In the genomic region with DNA sequence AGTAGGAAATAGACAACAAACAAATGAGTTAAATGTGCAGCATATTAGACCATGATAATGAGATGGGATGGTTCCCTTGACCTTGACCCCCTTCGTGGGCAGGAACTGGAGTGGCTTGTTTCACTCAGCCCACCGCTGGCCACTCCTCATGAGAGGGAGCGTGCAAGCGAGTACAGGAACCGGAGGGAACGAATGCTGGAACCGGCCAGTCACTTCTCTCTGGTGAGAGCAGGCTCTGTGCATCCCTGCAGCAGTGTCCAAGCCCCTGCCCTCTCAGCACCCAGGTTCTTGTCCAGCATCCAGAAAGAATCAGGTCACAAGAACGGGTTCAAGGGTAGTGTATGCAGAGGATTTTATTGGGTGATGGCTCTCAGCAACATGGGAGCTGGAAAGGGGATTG, we compare ENCODE assay signal across 14 cellular contexts. TPM values are rescaled to one million over a fixed set of nuclear protein-coding genes. Genes with fewer than 3 reads are reported as not detected.
DNase-seq lines count a peak whose midpoint lies in the region; ATAC-seq, FAIRE-seq and TF ChIP-seq lines count a peak whose summit lies in the region.
"Had no signal": no experiment of that assay in that cellular context is flagged by ENCODE, and none has a peak within 500 bp of the region (broad histone marks: within the 10 kb centered on the region; RNA-seq: fewer than 3 reads in every experiment).

No MANE protein-coding gene starts in this region.

- TF ChIP-seq RAD21 in HepG2 (CRISPR knock-in tag; IDR thresholded peaks at IDR 0.05) = no peak

- CTCF ChIA-PET in HepG2 (lab: Yijun Ruan, JAX; ENCODE audit: low intra/inter-chr PET ratio, low total read pairs) = no interaction called here
- CTCF ChIA-PET in Caco-2 (lab: Charles Lee) = interaction anchor here (1.2 kb wide), 1 partner anchor 112 kb away, joined by 4 read pairs; no protein-coding TSS in a partner anchor

- no peak for TF ChIP-seq POLR2A in HepG2 (IDR thresholded peaks at IDR 0.05; ENCODE audit: insufficient read depth in 1 of 2, low read depth in 2 of 2, low read length in 2 of 2)
- no peak for TF ChIP-seq POLR2A in right lobe of liver (IDR thresholded peaks at IDR 0.05)

- no peak for TF ChIP-seq EP300 in HepG2 (IDR thresholded peaks at IDR 0.05; ENCODE audit: low read depth in 2 of 2, low read length in 2 of 2)
- no peak for TF ChIP-seq EP300 in HepG2 (CRISPR knock-in tag; IDR thresholded peaks at IDR 0.05; ENCODE audit: borderline replicate concordance)

- H3K27me3 ChIP-seq in HepG2 (ENCODE audit: control insufficient read depth in 1 of 2, insufficient read depth in 2 of 2, low read length in 2 of 2) (0 out of 5 replicates have a peak, but pooled peaks cover 0 to 1% of the 10 kb centered on the region in 2 experiments), right lobe of liver (no peaks in the 10 kb centered on the region), left ventricle myocardium inferior (ENCODE audit: low read depth) (peaks cover 10% of the 10 kb centered on the region), Caco-2 (replicated peaks; ENCODE audit: control insufficient read depth, insufficient read depth, low read length) (no peaks in the 10 kb centered on the region)

- H3K4me3 ChIP-seq in HepG2 (replicated peaks in 1 of 3; ENCODE audit: insufficient read depth in 1 of 3, low read depth in 2 of 3, low read length in 3 of 3) (no peak overlapping the region), right lobe of liver (no peak overlapping the region), left ventricle myocardium inferior (no peak overlapping the region), Caco-2 (ENCODE audit: low read depth, low read length) (no peak overlapping the region)
- H3K4me3 ChIP-seq: A549 had no signal

- WGBS in HepG2 (ENCODE audit: low lambda C conversion rate) = 48% methylated on average over 8 of the region's 8 CpGs
- WGBS in right lobe of liver (ENCODE audit: insufficient coverage, low coverage, low lambda C conversion rate, missing lambda C conversion rate) = 73% methylated on average over 7 of the region's 8 CpGs

- H3K4me3 Mint-ChIP-seq in Caco-2 (ENCODE audit: unreplicated experiment) = no peak overlapping the region
- H3K4me3 Mint-ChIP-seq: CD4-positive, alpha-beta T cell; H9 had no signal

- H4K20me1 ChIP-seq in HepG2 (ENCODE audit: insufficient read depth, low read length) = no peaks in the 10 kb centered on the region

- H3K9me3 ChIP-seq in HepG2 (ENCODE audit: low read length) (no peaks in the 10 kb centered on the region), right lobe of liver (no peaks in the 10 kb centered on the region), left ventricle myocardium inferior (replicated peaks) (no peaks in the 10 kb centered on the region), Caco-2 (no peaks in the 10 kb centered on the region)
- H3K9me3 ChIP-seq: A549 had no signal

- no peaks in the 10 kb centered on the region for H3K36me3 Mint-ChIP-seq in Caco-2 (ENCODE audit: insufficient read depth, unreplicated experiment)

- no peak for DNase-seq in HepG2 (ENCODE audit: low spot score)
- DNase-seq in right lobe of liver = no peak
- peak; percentile 38 for DNase-seq in islet precursor cell
- DNase-seq in sciatic nerve (ENCODE audit: low spot score) = no peak
- no peak for DNase-seq in left ventricle myocardium inferior
- DNase-seq in Caco-2 = no peak
- DNase-seq: CD4-positive, alpha-beta T cell; DMS79 treated with DMSO at 0.1 percent for 48 hours; H9 had no signal

- H3K27ac Mint-ChIP-seq in Caco-2 (ENCODE audit: unreplicated experiment) = no peak overlapping the region
- H3K27ac Mint-ChIP-seq: CD4-positive, alpha-beta T cell had no signal

- H3K27ac ChIP-seq in HepG2 (ENCODE audit: extremely low read length, insufficient read depth, low read length) (no peak overlapping the region), right lobe of liver (no peak overlapping the region), left ventricle myocardium inferior (replicated peaks) (no peak overlapping the region)
- H3K27ac ChIP-seq: 22Rv1, A549, C4-2B had no signal

- BruUV-seq in HepG2 (replicated peaks; lab: Mats Ljungman, UMichigan) (no TSS peak), Caco-2 (replicated peaks; lab: Mats Ljungman, UMichigan) (no TSS peak)

- no peaks in the 10 kb centered on the region for H3K9me3 Mint-ChIP-seq in Caco-2 (ENCODE audit: unreplicated experiment)
- H3K9me3 Mint-ChIP-seq: CD4-positive, alpha-beta T cell had no signal

- peaks cover 7% of the 10 kb centered on the region for H3K4me1 Mint-ChIP-seq in Caco-2 (ENCODE audit: low read depth, unreplicated experiment)
- H3K4me1 Mint-ChIP-seq: H9 had no signal

- no peak overlapping the region for H3K4me2 ChIP-seq in HepG2 (ENCODE audit: low read depth, low read length)
- H3K4me2 ChIP-seq: A549 had no signal

- in situ Hi-C loops in HepG2 (cut with HindIII; ENCODE audit: extremely low pct_ligation_motif_present, low pct_unique_long_range_greater_than_20kb) = loop anchor here (5.0 kb wide), 1 partner anchor 108 kb away; no protein-coding TSS in a partner anchor

- no peak overlapping the region for H3K9ac ChIP-seq in HepG2 (ENCODE audit: insufficient read depth, low read depth, low read length)

- POLR2A ChIA-PET in HepG2 (lab: Yijun Ruan, JAX) (interaction anchor here (1.1 to 1.4 kb wide), 2 partner anchors 17 to 121 kb away, joined by 3 to 4 read pairs; a partner anchor contains a TSS), Caco-2 (lab: Charles Lee) (no interaction called here)

- ATAC-seq in HepG2 (peak; percentile 25; the same call in 1 of the 3 replicates), right lobe of liver (no peak), sciatic nerve (peak; percentile 7), GM21367 (IDR thresholded peaks at IDR 0.05; ENCODE audit: unreplicated experiment) (no peak)

- no peak for FAIRE-seq in HepG2 (lab: Jason Lieb, UNC)
- FAIRE-seq: A549, H1 had no signal

- H3K36me3 ChIP-seq in HepG2 (replicated peaks in 1 of 2; ENCODE audit: control insufficient read depth in 1 of 2, insufficient read depth in 2 of 2, low read length in 2 of 2) = no peaks in the 10 kb centered on the region; a peak in 1 of 5 replicates
- H3K36me3 ChIP-seq in right lobe of liver = no peaks in the 10 kb centered on the region
- no peaks in the 10 kb centered on the region for H3K36me3 ChIP-seq in left ventricle myocardium inferior
- H3K36me3 ChIP-seq in Caco-2 (ENCODE audit: control insufficient read depth, insufficient read depth, low read length) = no peaks in the 10 kb centered on the region

- H3K4me1 ChIP-seq in HepG2 (ENCODE audit: insufficient read depth, low read length) = peaks cover 55% of the 10 kb centered on the region
- no peaks in the 10 kb centered on the region for H3K4me1 ChIP-seq in right lobe of liver
- no peaks in the 10 kb centered on the region for H3K4me1 ChIP-seq in left ventricle myocardium inferior
- peaks cover 7% of the 10 kb centered on the region; the same call in 1 of the 2 replicates for H3K4me1 ChIP-seq in Caco-2
- H3K4me1 ChIP-seq: A549 had no signal

- TF ChIP-seq CTCF in HepG2 (CRISPR knock-in tag; IDR thresholded peaks at IDR 0.05) = no peak
- TF ChIP-seq CTCF in right lobe of liver (IDR thresholded peaks at IDR 0.05) = no peak
- no peak for TF ChIP-seq CTCF in left ventricle myocardium inferior (IDR thresholded peaks at IDR 0.05; ENCODE audit: borderline replicate concordance)
- no peak for TF ChIP-seq CTCF in Caco-2 (IDR thresholded peaks at IDR 0.05; ENCODE audit: insufficient read depth in 1 of 2, low read depth in 1 of 2, low read length in 1 of 2, severe bottlenecking in 1 of 2, unreplicated experiment in 1 of 2)

- peaks cover 4% of the 10 kb centered on the region for H3K27me3 Mint-ChIP-seq in Caco-2 (ENCODE audit: insufficient read depth, unreplicated experiment)

- H2AFZ ChIP-seq in HepG2 (ENCODE audit: low read length) = no peak overlapping the region

- H3K79me2 ChIP-seq in HepG2 (ENCODE audit: insufficient read depth, low read length) = no peaks in the 10 kb centered on the region

- intact Hi-C loops in HepG2 (cut with micrococcal nuclease; ENCODE audit: unreplicated experiment) (no loop called here), right lobe of liver (cut with DNase I) (loop anchor here in 1 of 2 donors (5.0 kb wide), 1 partner anchor 108 kb away; no protein-coding TSS in a partner anchor), sciatic nerve (cut with DNase I) (loop anchor here (5.0 kb wide), 1 partner anchor 108 kb away; no protein-coding TSS in a partner anchor), left ventricle myocardium inferior (cut with micrococcal nuclease) (loop anchor here (5.0 kb wide), 1 partner anchor 113 kb away; no protein-coding TSS in a partner anchor), Caco-2 (cut with micrococcal nuclease; ENCODE audit: unreplicated experiment) (no loop called here)

TF ChIP-seq in HepG2, 621 proteins besides CTCF, POLR2A, EP300 and RAD21 (continues in another document):
- TF ChIP-seq HDAC1 (CRISPR knock-in tag; IDR thresholded peaks at IDR 0.05) (no peak), BCL6 (CRISPR knock-in tag; IDR thresholded peaks at IDR 0.05) (no peak)

RNA-seq across cellular contexts. Expression of a gene that starts 17.2 kb away (rescaled TPM):
- total RNA-seq in HepG2 (2016; rRNA removed; fragmentation: Illumina TruSeq; extraction: Trizol) (30.4 and 66.4 TPM in 2 replicates), right lobe of liver (10 to 100 TPM; 17.1 to 36.2 (median 25.6) TPM), sciatic nerve (65.0 TPM), left ventricle myocardium inferior (23.6 TPM), Caco-2 (2022) (77.6 and 82.9 TPM in 2 replicates)
- total RNA-seq in HepG2 (2016; cell fraction: cytosol; rRNA removed; fragmentation: Illumina TruSeq; extraction: Trizol; ENCODE audit: low read depth) = 4.8 and 10.3 TPM in 2 replicates
- 28.4 and 65.6 TPM in 2 replicates for total RNA-seq in HepG2 (2016; cell fraction: insoluble cytoplasmic fraction; rRNA removed; fragmentation: Illumina TruSeq; extraction: Trizol)
- total RNA-seq in HepG2 (2016; cell fraction: membrane; rRNA removed; fragmentation: Illumina TruSeq; extraction: Trizol) = 15.3 and 17.3 TPM in 2 replicates
- 42.4 and 45.9 TPM in 2 replicates for total RNA-seq in HepG2 (2016; cell fraction: nucleus; rRNA removed; fragmentation: Illumina TruSeq; extraction: Trizol)
- polyA plus RNA-seq in HepG2 (2011; rRNA removed) = 19.1 and 24.2 TPM in 2 replicates
- polyA plus RNA-seq in HepG2 (2011; cell fraction: cytosol; rRNA removed) = 8.7 and 13.2 TPM in 2 replicates
- polyA plus RNA-seq in HepG2 (2011; cell fraction: nucleus; rRNA removed) = 16.6 and 19.4 TPM in 2 replicates
- polyA plus RNA-seq in HepG2 (2012) = 28.6 and 38.1 TPM in 2 replicates
- polyA plus RNA-seq in HepG2 (2016; cell fraction: cytosol; fragmentation: Illumina TruSeq; extraction: Trizol; ENCODE audit: low read depth) = 1.3 and 1.4 TPM in 2 replicates
- polyA plus RNA-seq in HepG2 (2016; cell fraction: insoluble cytoplasmic fraction; fragmentation: Illumina TruSeq; extraction: Trizol; ENCODE audit: low read depth) = 42.2 and 43.3 TPM in 2 replicates
- polyA plus RNA-seq in HepG2 (2016; cell fraction: membrane; fragmentation: Illumina TruSeq; extraction: Trizol; ENCODE audit: low read depth) = 4.5 and 5.2 TPM in 2 replicates
- 37.4 and 43.1 TPM in 2 replicates for polyA plus RNA-seq in HepG2 (2016; cell fraction: nucleus; fragmentation: Illumina TruSeq; extraction: Trizol; ENCODE audit: insufficient read depth, low read depth)
- 21.8 and 39.0 TPM in 2 replicates for polyA minus RNA-seq in HepG2 (2011; rRNA and poly(A)+ RNA removed; ENCODE audit: low replicate concordance)
- 40.3 and 45.6 TPM in 2 replicates for polyA minus RNA-seq in HepG2 (2011; cell fraction: cytosol; rRNA and poly(A)+ RNA removed)
- polyA minus RNA-seq in HepG2 (2011; cell fraction: nucleus; rRNA and poly(A)+ RNA removed) = 82.4 and 84.9 TPM in 2 replicates

Comparison
In these comparisons a context has a peak if more than half of its experiments do, and no peak if none do; other contexts are left out.
1. ATAC-seq: peak in HepG2 (single experiment) and sciatic nerve (single experiment); none in right lobe of liver (0 of 4) and GM21367 (single experiment).
2. intact Hi-C loops: an anchor here in sciatic nerve (5.0 kb wide) and left ventricle myocardium inferior (5.0 kb wide); none called in HepG2 and Caco-2.